1 cellular context compared by ENCODE assay signal in genomic region chr7:70830426-70830825, GRCh38.
TF ChIP-seq lines count a peak whose summit lies in the region.

No MANE protein-coding gene starts in this region.

TF ChIP-seq in HepG2, 621 proteins besides CTCF, POLR2A, EP300 and RAD21 (continued from another document and continues in another):
- TF ChIP-seq BCL3 (CRISPR knock-in tag; IDR thresholded peaks at IDR 0.05) (no peak), GRHL1 (CRISPR knock-in tag; conservative IDR thresholded peaks at IDR 0.05) (no peak), RCOR2 (CRISPR knock-in tag; IDR thresholded peaks at IDR 0.05) (0 out of 2 replicates have a peak, but pooled peaks have one; percentile 32), ZC3H13 (CRISPR knock-in tag; IDR thresholded peaks at IDR 0.05) (no peak), ZSCAN29 (CRISPR knock-in tag; conservative IDR thresholded peaks at IDR 0.05) (no peak), POLR2G (IDR thresholded peaks at IDR 0.05; ENCODE audit: low read depth, low read length) (no peak), ELF4 (CRISPR knock-in tag; IDR thresholded peaks at IDR 0.05; ENCODE audit: borderline replicate concordance) (no peak), ZNF331 (CRISPR knock-in tag; IDR thresholded peaks at IDR 0.05) (peak; percentile 32; the same call in 1 of the 2 replicates), ZNF879 (CRISPR knock-in tag; IDR thresholded peaks at IDR 0.05) (no peak), KMT2A (CRISPR knock-in tag; IDR thresholded peaks at IDR 0.05) (no peak), ZNF484 (CRISPR knock-in tag; IDR thresholded peaks at IDR 0.05; ENCODE audit: borderline replicate concordance, low read depth) (no peak), TRAFD1 (CRISPR knock-in tag; IDR thresholded peaks at IDR 0.05; ENCODE audit: borderline replicate concordance) (no peak), ZSCAN21 (CRISPR knock-in tag; IDR thresholded peaks at IDR 0.05; ENCODE audit: borderline replicate concordance) (no peak), CAMTA2 (CRISPR knock-in tag; IDR thresholded peaks at IDR 0.05; ENCODE audit: borderline replicate concordance) (no peak), ARNT (IDR thresholded peaks at IDR 0.05) (no peak), PITX1 (CRISPR knock-in tag; IDR thresholded peaks at IDR 0.05) (no peak), GATAD1 (CRISPR knock-in tag; IDR thresholded peaks at IDR 0.05) (no peak), ZNF263 (CRISPR knock-in tag; IDR thresholded peaks at IDR 0.05) (no peak), NR1H2 (CRISPR knock-in tag; IDR thresholded peaks at IDR 0.05; ENCODE audit: borderline replicate concordance, low read depth) (no peak), ZBTB40 (IDR thresholded peaks at IDR 0.05) (no peak), ZBTB40 (CRISPR knock-in tag; IDR thresholded peaks at IDR 0.05) (no peak), GPN1 (CRISPR knock-in tag; IDR thresholded peaks at IDR 0.05; ENCODE audit: borderline replicate concordance) (no peak), HNF4A (CRISPR knock-in tag; IDR thresholded peaks at IDR 0.05) (peak; percentile 82), ZGPAT (CRISPR knock-in tag; IDR thresholded peaks at IDR 0.05) (peak; percentile 42; the same call in 1 of the 2 replicates), MAX (IDR thresholded peaks at IDR 0.05) (no peak), HBP1 (CRISPR knock-in tag; IDR thresholded peaks at IDR 0.05; ENCODE audit: low read depth) (no peak), TBX2 (CRISPR knock-in tag; IDR thresholded peaks at IDR 0.05; ENCODE audit: borderline replicate concordance) (peak; percentile 47; the same call in 1 of the 2 replicates), ZNF670 (CRISPR knock-in tag; IDR thresholded peaks at IDR 0.05; ENCODE audit: borderline replicate concordance) (no peak), HMGXB4 (CRISPR knock-in tag; IDR thresholded peaks at IDR 0.05; ENCODE audit: borderline replicate concordance in 1 of 2, low read depth in 1 of 2) (no peak), CSRNP1 (CRISPR knock-in tag; IDR thresholded peaks at IDR 0.05) (no peak), USF2 (IDR thresholded peaks at IDR 0.05; ENCODE audit: low read depth, low read length) (no peak), USF2 (CRISPR knock-in tag; IDR thresholded peaks at IDR 0.05; ENCODE audit: borderline replicate concordance) (no peak)
